ENCODE assay signal across 8 cellular contexts in genomic region chr15:43826508-43827286, GRCh38. TPM values are rescaled to one million over a fixed set of nuclear protein-coding genes. Genes with fewer than 3 reads are reported as not detected.
A peak's percentile ranks its signal among the peaks of the same experiment; 100 is the strongest.
DNase-seq lines count a peak whose midpoint lies in the region; ATAC-seq and TF ChIP-seq lines count a peak whose summit lies in the region.
"Not testable (repeated sequence)": the region's sequence is repeated elsewhere in the genome, so short reads cannot be mapped to it uniquely, and the experiment has no call there.

Gene WDR76, plus strand, starts transcription at chr15:43827002. Its CDS starts 31 bp downstream, at chr15:43827033.

- H3K4me1 ChIP-seq in PC-3 (ENCODE audit: insufficient read depth, low read length), result peaks cover 31% of the 10 kb centered on the region
- H3K4me1 ChIP-seq in mesodermal cell (ENCODE audit: control insufficient read depth, insufficient read depth, low read length, poor library complexity, severe bottlenecking), result not testable (repeated sequence)

- H3K9me3 ChIP-seq in PC-3 (ENCODE audit: low read length); mesodermal cell (ENCODE audit: control insufficient read depth, low read length): not testable (repeated sequence)

- 20% methylated on average over 43 to 46 of the region's 46 CpGs for WGBS in mesodermal cell (ENCODE audit: insufficient coverage in 2 of 2), 2 experiments

- H3K9me2 ChIP-seq in PC-3 (replicated peaks; ENCODE audit: low read length), result not testable (repeated sequence)

- not testable (repeated sequence) for H3K27me3 ChIP-seq in PC-3 (ENCODE audit: low read length)

- peak within 1 kb of the TSS; percentile 53 for H3K27ac ChIP-seq in PC-3 (ENCODE audit: low read length)
- not testable (repeated sequence) for H3K27ac ChIP-seq in mesodermal cell (ENCODE audit: low read depth, low read length, severe bottlenecking)

- H2AFZ ChIP-seq in PC-3 (ENCODE audit: low read length), result peak within 1 kb of the TSS; percentile 96

- H3K36me3 ChIP-seq in PC-3 (ENCODE audit: low read depth, low read length); mesodermal cell (ENCODE audit: control insufficient read depth, insufficient read depth, low read length): not testable (repeated sequence)

- DNase-seq in COLO668 (lab: John Stamatoyannopoulos, UW; ENCODE audit: unreplicated experiment), result peak; percentile 90
- DNase-seq in KBM-7, result peak; percentile 89
- peak; percentile 92 for DNase-seq in PC-3
- DNase-seq in activated T-cell treated with anti-CD3 and anti-CD28 coated beads for 1 hour (ENCODE audit: low read depth), result peak; percentile 50
- DNase-seq in epidermal melanocyte (ENCODE audit: insufficient read length, low spot score), result peak; percentile 44
- DNase-seq in stimulated activated CD8-positive, alpha-beta memory T cell treated with anti-CD3 and anti-CD28 coated beads, Interleukin-12 subunit alpha, Interleukin-12 subunit beta, amount 100 ng/mL, for 4 hours (ENCODE audit: low read depth), result peak; percentile 52

- in situ Hi-C loops in KBM-7 (cut with MboI; ENCODE audit: low pct_unique_long_range_greater_than_20kb, low sequenced_read_pairs), result not testable (repeated sequence)

- peaks cover 76% of the 10 kb centered on the region for H3K79me2 ChIP-seq in PC-3 (ENCODE audit: low read length)

- not testable (repeated sequence) for H4K20me1 ChIP-seq in PC-3 (ENCODE audit: low read length)

- CTCF ChIA-PET in PC-3 (lab: Charles Lee), result not testable (repeated sequence)

- intact Hi-C loops in PC-3 (cut with micrococcal nuclease), result loop anchor here (10.0 kb wide), 1 partner anchor 598 kb away; the partner anchor contains the start of gene CTDSPL2

- POLR2A ChIA-PET in PC-3 (lab: Charles Lee; ENCODE audit: unreplicated experiment), result not testable (repeated sequence)

- not testable (repeated sequence) for H3F3A ChIP-seq in PC-3 (ENCODE audit: low read length, unreplicated experiment)

- H3K4me3 ChIP-seq in PC-3 (ENCODE audit: low read length), result peak within 1 kb of the TSS; percentile 67
- peak within 1 kb of the TSS; percentile 29 for H3K4me3 ChIP-seq in mesodermal cell (ENCODE audit: extremely low read depth, insufficient read depth, low read length, poor library complexity, severe bottlenecking)

- TSS peak; percentile 58 for BruUV-seq in PC-3 (replicated peaks; lab: Mats Ljungman, UMichigan)

- H3K4me2 ChIP-seq in PC-3 (ENCODE audit: low read length), result peak within 1 kb of the TSS; percentile 92

- peak within 1 kb of the TSS; percentile 88 for H3K9ac ChIP-seq in PC-3 (ENCODE audit: low read length)

- ATAC-seq in GM21515 (IDR thresholded peaks at IDR 0.05; ENCODE audit: unreplicated experiment) (peak; percentile 53), PC-3 (peak; percentile 75)

- TF ChIP-seq CTCF in PC-3 (conservative IDR thresholded peaks at IDR 0.05; ENCODE audit: low read depth, low read length), result not testable (repeated sequence)

RNA-seq across cellular contexts. Expression of gene WDR76, which starts in this region (rescaled TPM):
- total RNA-seq in PC-3 (2014; rRNA removed), result 29.0 and 29.7 TPM in 2 replicates
- 8.6 TPM for polyA plus RNA-seq in mesodermal cell (2013, experiment 1 of 2)
- polyA plus RNA-seq in mesodermal cell (2013, experiment 2 of 2), result 11.5 TPM
